Comparison of ENCODE assay signal across 1 cellular context in genomic region chr14:20343092-20343854, GRCh38.
TF ChIP-seq lines count a peak whose summit lies in the region.

A gene with protein sequence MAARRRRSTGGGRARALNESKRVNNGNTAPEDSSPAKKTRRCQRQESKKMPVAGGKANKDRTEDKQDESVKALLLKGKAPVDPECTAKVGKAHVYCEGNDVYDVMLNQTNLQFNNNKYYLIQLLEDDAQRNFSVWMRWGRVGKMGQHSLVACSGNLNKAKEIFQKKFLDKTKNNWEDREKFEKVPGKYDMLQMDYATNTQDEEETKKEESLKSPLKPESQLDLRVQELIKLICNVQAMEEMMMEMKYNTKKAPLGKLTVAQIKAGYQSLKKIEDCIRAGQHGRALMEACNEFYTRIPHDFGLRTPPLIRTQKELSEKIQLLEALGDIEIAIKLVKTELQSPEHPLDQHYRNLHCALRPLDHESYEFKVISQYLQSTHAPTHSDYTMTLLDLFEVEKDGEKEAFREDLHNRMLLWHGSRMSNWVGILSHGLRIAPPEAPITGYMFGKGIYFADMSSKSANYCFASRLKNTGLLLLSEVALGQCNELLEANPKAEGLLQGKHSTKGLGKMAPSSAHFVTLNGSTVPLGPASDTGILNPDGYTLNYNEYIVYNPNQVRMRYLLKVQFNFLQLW (plus strand): TSS chr14:20343635. CDS start chr14:20343642, 7 bp downstream.

TF ChIP-seq in HepG2, 621 proteins besides CTCF, POLR2A, EP300 and RAD21 (continued from another document and continues in another):
- TF ChIP-seq, protein P1, sequence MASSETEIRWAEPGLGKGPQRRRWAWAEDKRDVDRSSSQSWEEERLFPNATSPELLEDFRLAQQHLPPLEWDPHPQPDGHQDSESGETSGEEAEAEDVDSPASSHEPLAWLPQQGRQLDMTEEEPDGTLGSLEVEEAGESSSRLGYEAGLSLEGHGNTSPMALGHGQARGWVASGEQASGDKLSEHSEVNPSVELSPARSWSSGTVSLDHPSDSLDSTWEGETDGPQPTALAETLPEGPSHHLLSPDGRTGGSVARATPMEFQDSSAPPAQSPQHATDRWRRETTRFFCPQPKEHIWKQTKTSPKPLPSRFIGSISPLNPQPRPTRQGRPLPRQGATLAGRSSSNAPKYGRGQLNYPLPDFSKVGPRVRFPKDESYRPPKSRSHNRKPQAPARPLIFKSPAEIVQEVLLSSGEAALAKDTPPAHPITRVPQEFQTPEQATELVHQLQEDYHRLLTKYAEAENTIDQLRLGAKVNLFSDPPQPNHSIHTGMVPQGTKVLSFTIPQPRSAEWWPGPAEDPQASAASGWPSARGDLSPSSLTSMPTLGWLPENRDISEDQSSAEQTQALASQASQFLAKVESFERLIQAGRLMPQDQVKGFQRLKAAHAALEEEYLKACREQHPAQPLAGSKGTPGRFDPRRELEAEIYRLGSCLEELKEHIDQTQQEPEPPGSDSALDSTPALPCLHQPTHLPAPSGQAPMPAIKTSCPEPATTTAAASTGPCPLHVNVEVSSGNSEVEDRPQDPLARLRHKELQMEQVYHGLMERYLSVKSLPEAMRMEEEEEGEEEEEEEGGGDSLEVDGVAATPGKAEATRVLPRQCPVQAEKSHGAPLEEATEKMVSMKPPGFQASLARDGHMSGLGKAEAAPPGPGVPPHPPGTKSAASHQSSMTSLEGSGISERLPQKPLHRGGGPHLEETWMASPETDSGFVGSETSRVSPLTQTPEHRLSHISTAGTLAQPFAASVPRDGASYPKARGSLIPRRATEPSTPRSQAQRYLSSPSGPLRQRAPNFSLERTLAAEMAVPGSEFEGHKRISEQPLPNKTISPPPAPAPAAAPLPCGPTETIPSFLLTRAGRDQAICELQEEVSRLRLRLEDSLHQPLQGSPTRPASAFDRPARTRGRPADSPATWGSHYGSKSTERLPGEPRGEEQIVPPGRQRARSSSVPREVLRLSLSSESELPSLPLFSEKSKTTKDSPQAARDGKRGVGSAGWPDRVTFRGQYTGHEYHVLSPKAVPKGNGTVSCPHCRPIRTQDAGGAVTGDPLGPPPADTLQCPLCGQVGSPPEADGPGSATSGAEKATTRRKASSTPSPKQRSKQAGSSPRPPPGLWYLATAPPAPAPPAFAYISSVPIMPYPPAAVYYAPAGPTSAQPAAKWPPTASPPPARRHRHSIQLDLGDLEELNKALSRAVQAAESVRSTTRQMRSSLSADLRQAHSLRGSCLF (CRISPR knock-in tag; IDR thresholded peaks at IDR 0.05; ENCODE audit: borderline replicate concordance), result peak; percentile 74; the same call in 1 of the 2 replicates
- TF ChIP-seq ZFP82 (CRISPR knock-in tag; IDR thresholded peaks at IDR 0.05; ENCODE audit: borderline replicate concordance) (0 out of 2 replicates have a peak, but pooled peaks have one; percentile 2), NR1H2 (CRISPR knock-in tag; IDR thresholded peaks at IDR 0.05; ENCODE audit: borderline replicate concordance, low read depth) (0 out of 2 replicates have a peak, but pooled peaks have one; percentile 28), NFYB (CRISPR knock-in tag; IDR thresholded peaks at IDR 0.05) (peak; percentile 57; the same call in 1 of the 2 replicates), ISX (CRISPR knock-in tag; conservative IDR thresholded peaks at IDR 0.05) (no peak), ZNF577 (CRISPR knock-in tag; IDR thresholded peaks at IDR 0.05; ENCODE audit: borderline replicate concordance, low read depth) (no peak), DPF2 (CRISPR knock-in tag; IDR thresholded peaks at IDR 0.05; ENCODE audit: borderline replicate concordance, low read depth) (no peak), PAF1 (CRISPR knock-in tag; IDR thresholded peaks at IDR 0.05) (no peak), MIER2 (CRISPR knock-in tag; IDR thresholded peaks at IDR 0.05) (peak; percentile 86), ZFX (CRISPR knock-in tag; IDR thresholded peaks at IDR 0.05; ENCODE audit: low read depth) (peak; percentile 79), SIN3B (IDR thresholded peaks at IDR 0.05; ENCODE audit: low read length) (peak; percentile 88), IRX3 (CRISPR knock-in tag; IDR thresholded peaks at IDR 0.05; ENCODE audit: borderline replicate concordance, low read depth) (no peak), ZBTB40 (IDR thresholded peaks at IDR 0.05) (no peak), ZBTB40 (CRISPR knock-in tag; IDR thresholded peaks at IDR 0.05) (peak; percentile 46), DBP (CRISPR knock-in tag; IDR thresholded peaks at IDR 0.05; ENCODE audit: not compliant biosample characterization) (no peak), ZNF101 (CRISPR knock-in tag; IDR thresholded peaks at IDR 0.05; ENCODE audit: borderline replicate concordance, low read depth) (no peak; the same call in 1 of the 2 replicates), PRDM15 (CRISPR knock-in tag; IDR thresholded peaks at IDR 0.05) (peak; percentile 72), LRRFIP1 (CRISPR knock-in tag; conservative IDR thresholded peaks at IDR 0.05) (no peak), ZNF446 (CRISPR knock-in tag; IDR thresholded peaks at IDR 0.05) (no peak)
- TF ChIP-seq, protein P2, sequence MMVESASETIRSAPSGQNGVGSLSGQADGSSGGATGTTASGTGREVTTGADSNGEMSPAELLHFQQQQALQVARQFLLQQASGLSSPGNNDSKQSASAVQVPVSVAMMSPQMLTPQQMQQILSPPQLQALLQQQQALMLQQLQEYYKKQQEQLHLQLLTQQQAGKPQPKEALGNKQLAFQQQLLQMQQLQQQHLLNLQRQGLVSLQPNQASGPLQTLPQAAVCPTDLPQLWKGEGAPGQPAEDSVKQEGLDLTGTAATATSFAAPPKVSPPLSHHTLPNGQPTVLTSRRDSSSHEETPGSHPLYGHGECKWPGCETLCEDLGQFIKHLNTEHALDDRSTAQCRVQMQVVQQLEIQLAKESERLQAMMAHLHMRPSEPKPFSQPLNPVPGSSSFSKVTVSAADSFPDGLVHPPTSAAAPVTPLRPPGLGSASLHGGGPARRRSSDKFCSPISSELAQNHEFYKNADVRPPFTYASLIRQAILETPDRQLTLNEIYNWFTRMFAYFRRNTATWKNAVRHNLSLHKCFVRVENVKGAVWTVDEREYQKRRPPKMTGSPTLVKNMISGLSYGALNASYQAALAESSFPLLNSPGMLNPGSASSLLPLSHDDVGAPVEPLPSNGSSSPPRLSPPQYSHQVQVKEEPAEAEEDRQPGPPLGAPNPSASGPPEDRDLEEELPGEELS (CRISPR knock-in tag; IDR thresholded peaks at IDR 0.05), result peak; percentile 64
- TF ChIP-seq, protein P3, sequence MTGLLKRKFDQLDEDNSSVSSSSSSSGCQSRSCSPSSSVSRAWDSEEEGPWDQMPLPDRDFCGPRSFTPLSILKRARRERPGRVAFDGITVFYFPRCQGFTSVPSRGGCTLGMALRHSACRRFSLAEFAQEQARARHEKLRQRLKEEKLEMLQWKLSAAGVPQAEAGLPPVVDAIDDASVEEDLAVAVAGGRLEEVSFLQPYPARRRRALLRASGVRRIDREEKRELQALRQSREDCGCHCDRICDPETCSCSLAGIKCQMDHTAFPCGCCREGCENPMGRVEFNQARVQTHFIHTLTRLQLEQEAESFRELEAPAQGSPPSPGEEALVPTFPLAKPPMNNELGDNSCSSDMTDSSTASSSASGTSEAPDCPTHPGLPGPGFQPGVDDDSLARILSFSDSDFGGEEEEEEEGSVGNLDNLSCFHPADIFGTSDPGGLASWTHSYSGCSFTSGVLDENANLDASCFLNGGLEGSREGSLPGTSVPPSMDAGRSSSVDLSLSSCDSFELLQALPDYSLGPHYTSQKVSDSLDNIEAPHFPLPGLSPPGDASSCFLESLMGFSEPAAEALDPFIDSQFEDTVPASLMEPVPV (CRISPR knock-in tag; IDR thresholded peaks at IDR 0.05), result peak; percentile 80
